In the genomic region with DNA sequence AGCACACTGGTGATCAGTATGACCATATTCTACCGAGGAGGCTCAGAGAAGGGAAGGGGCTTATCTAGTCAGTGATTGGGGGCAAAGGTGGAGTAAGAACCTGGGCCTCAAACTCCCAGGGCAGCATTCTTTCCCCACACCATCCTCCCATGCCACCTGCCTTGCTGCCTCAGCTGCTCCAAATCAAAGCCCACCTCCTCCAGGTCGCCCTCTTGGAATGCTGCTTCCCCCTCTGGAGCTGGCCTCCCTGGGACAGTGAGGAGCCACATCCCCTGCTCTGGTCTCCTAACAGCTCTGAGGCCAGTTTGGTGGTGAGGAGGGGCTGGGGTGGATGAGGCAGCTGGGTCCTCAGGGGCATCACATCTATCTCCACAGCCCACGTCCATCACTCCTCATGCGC, we compare ENCODE assay signal across 34 cellular contexts. TPM values are rescaled to one million over a fixed set of nuclear protein-coding genes. Genes with fewer than 3 reads are reported as not detected.
"Had no signal": no experiment of that assay in that cellular context is flagged by ENCODE, and none has a peak within 500 bp of the region (broad histone marks: within the 10 kb centered on the region; RNA-seq: fewer than 3 reads in every experiment).

No MANE protein-coding gene starts in this region.

- ATAC-seq: activated CD8-positive, alpha-beta memory T cell treated with anti-CD3 and anti-CD28 coated beads, Interleukin-2, amount 10 ng/mL, durations not matched to agents 7 days and 5 days; activated naive CD8-positive, alpha-beta T cell treated with anti-CD3 and anti-CD28 coated beads, Interleukin-2, amount 50 U/mL, for 24 hours; PC-3; Right ventricle myocardium inferior had no signal

- H3K36me3 Mint-ChIP-seq: activated CD8-positive, alpha-beta memory T cell treated with anti-CD3 and anti-CD28 coated beads, Interleukin-2, amount 10 ng/mL, durations not matched to agents 7 days and 5 days; activated naive CD4-positive, alpha-beta T cell treated with anti-CD3 and anti-CD28 coated beads, Interleukin-2, amount 10 ng/mL, durations not matched to agents 7 days and 5 days; activated naive CD8-positive, alpha-beta T cell; brain had no signal

- H3K4me3 Mint-ChIP-seq: activated CD4-positive, alpha-beta memory T cell treated with anti-CD3 and anti-CD28 coated beads, Interleukin-2, amount 10 ng/mL, durations not matched to agents 7 days and 5 days; activated CD8-positive, alpha-beta memory T cell treated with anti-CD3 and anti-CD28 coated beads, Interleukin-2, amount 10 ng/mL, durations not matched to agents 7 days and 5 days; activated naive CD4-positive, alpha-beta T cell treated with anti-CD3 and anti-CD28 coated beads, Interleukin-2, amount 10 ng/mL, durations not matched to agents 7 days and 5 days; activated naive CD8-positive, alpha-beta T cell; activated naive CD8-positive, alpha-beta T cell treated with anti-CD3 and anti-CD28 coated beads, Interleukin-2, amount 50 U/mL, for 24 hours; brain had no signal

- H3K9me3 Mint-ChIP-seq: activated CD4-positive, alpha-beta memory T cell treated with anti-CD3 and anti-CD28 coated beads, Interleukin-2, amount 10 ng/mL, durations not matched to agents 7 days and 5 days; activated naive CD4-positive, alpha-beta T cell treated with anti-CD3 and anti-CD28 coated beads, Interleukin-2, amount 10 ng/mL, durations not matched to agents 7 days and 5 days; activated naive CD8-positive, alpha-beta T cell treated with anti-CD3 and anti-CD28 coated beads, Interleukin-2, amount 50 U/mL, for 24 hours had no signal

- H3K36me3 ChIP-seq: WERI-Rb-1 had no signal

- H3K27ac ChIP-seq: RWPE1, WERI-Rb-1 had no signal

- DNase-seq: activated CD4-positive, alpha-beta memory T cell treated with anti-CD3 and anti-CD28 coated beads, Interleukin-2, amount 10 ng/mL, durations not matched to agents 7 days and 5 days; activated CD4-positive, alpha-beta T cell treated with anti-CD3 and anti-CD28 coated beads for 1 hour; activated CD4-positive, alpha-beta T cell treated with anti-CD3 and anti-CD28 coated beads for 48 hours; activated CD4-positive, CD25-positive, alpha-beta regulatory T cell; activated CD8-positive, alpha-beta memory T cell treated with anti-CD3 and anti-CD28 coated beads for 24 hours; activated CD8-positive, alpha-beta memory T cell treated with anti-CD3 and anti-CD28 coated beads, Interleukin-2, amount 10 ng/mL, durations not matched to agents 7 days and 5 days; activated CD8-positive, alpha-beta memory T cell treated with anti-CD3 and anti-CD28 coated beads, Interleukin-2, amount 50 U/mL, for 48 hours; activated effector memory CD4-positive, alpha-beta T cell treated with Interleukin-2 at 50 U/mL for 16 hours; activated naive CD4-positive, alpha-beta T cell treated with anti-CD3 and anti-CD28 coated beads, Interleukin-2, amount 10 ng/mL, durations not matched to agents 7 days and 5 days; activated naive CD8-positive, alpha-beta T cell treated with anti-CD3 and anti-CD28 coated beads, Interleukin-2, amount 50 U/mL, for 24 hours; activated T-cell treated with anti-CD3 and anti-CD28 coated beads, Interleukin-2, amount 50 U/mL, for 48 hours; Karpas-422; KBM-7; NCI-H1105; NCI-H1436; NCI-H1694; NCI-H1930; NCI-H2081 treated with DMSO at 0.1 percent for 48 hours; NCI-H345; NCI-H524 treated with DMSO at 0.1 percent for 48 hours; PC-3; SIG-M5; SW 1271; T1000; WERI-Rb-1 had no signal

- H3K27ac Mint-ChIP-seq: activated CD4-positive, alpha-beta memory T cell treated with anti-CD3 and anti-CD28 coated beads, Interleukin-2, amount 10 ng/mL, durations not matched to agents 7 days and 5 days; activated CD8-positive, alpha-beta memory T cell treated with anti-CD3 and anti-CD28 coated beads, Interleukin-2, amount 10 ng/mL, durations not matched to agents 7 days and 5 days; activated naive CD4-positive, alpha-beta T cell treated with anti-CD3 and anti-CD28 coated beads, Interleukin-2, amount 10 ng/mL, durations not matched to agents 7 days and 5 days; activated naive CD8-positive, alpha-beta T cell; activated naive CD8-positive, alpha-beta T cell treated with anti-CD3 and anti-CD28 coated beads, Interleukin-2, amount 50 U/mL, for 24 hours had no signal

RNA-seq across cellular contexts. Expression of a gene that starts 16.3 kb away (rescaled TPM):
- total RNA-seq: activated CD8-positive, alpha-beta memory T cell treated with anti-CD3 and anti-CD28 coated beads, Interleukin-2, amount 10 ng/mL, durations not matched to agents 7 days and 5 days; T-helper 1 cell treated with Interleukin-12 subunit alpha and Interleukin-12 subunit beta and Interleukin-4 antibody, amounts not matched to agents 30 ng/mL and 1 ng/mL, for 36 hours had no signal

RNA-seq across cellular contexts. Expression of a gene that starts 19.6 kb away (rescaled TPM):
- total RNA-seq: activated CD4-positive, alpha-beta memory T cell treated with anti-CD3 and anti-CD28 coated beads, Interleukin-2, amount 10 ng/mL, durations not matched to agents 7 days and 5 days; activated CD8-positive, alpha-beta memory T cell treated with anti-CD3 and anti-CD28 coated beads, Interleukin-2, amount 10 ng/mL, durations not matched to agents 7 days and 5 days; bronchial epithelial cell; MCF 10A; NCI-H460; T-helper 1 cell treated with Interleukin-12 subunit alpha and Interleukin-12 subunit beta and Interleukin-4 antibody, amounts not matched to agents 30 ng/mL and 1 ng/mL, for 36 hours; T-helper 2 cell treated with Interferon-gamma antibody and Interleukin-4, amounts not matched to agents 100 ng/mL and 5 ng/mL, for 36 hours had no signal
